ENCODE assay signal across 8 cellular contexts in genomic region chr2:176128172-176129012, GRCh38. TPM values are rescaled to one million over a fixed set of nuclear protein-coding genes. Genes with fewer than 3 reads are reported as not detected.
A peak's percentile ranks its signal among the peaks of the same experiment; 100 is the strongest.
DNase-seq lines count a peak whose midpoint lies in the region; ATAC-seq, FAIRE-seq and TF ChIP-seq lines count a peak whose summit lies in the region.

No MANE protein-coding gene starts in this region.

- H3K4ac ChIP-seq in H1 (replicated peaks; ENCODE audit: insufficient read length, low read depth, low read length) = no peak overlapping the region

- H3K79me1 ChIP-seq in H1 (ENCODE audit: low read depth, low read length) = no peaks in the 10 kb centered on the region

- TF ChIP-seq POLR2A in H1 (IDR thresholded peaks at IDR 0.05; ENCODE audit: control extremely low read depth in 1 of 2, low read depth in 2 of 2, low read length in 2 of 2) = no peak

- no peak overlapping the region for H3K14ac ChIP-seq in H1 (ENCODE audit: insufficient read length)

- H2BK120ac ChIP-seq in H1 (replicated peaks; ENCODE audit: low read depth, low read length) = no peak overlapping the region

- peak overlapping the region; percentile 42; the same call in 1 of the 2 replicates for H4K8ac ChIP-seq in H1 (ENCODE audit: extremely low read depth, insufficient read depth, low read length)

- H3K23me2 ChIP-seq in H1 (ENCODE audit: low read depth, low read length) = no peaks in the 10 kb centered on the region; the same call in 1 of the 2 replicates

- 6% methylated on average over 43 of the region's 51 CpGs; no CpG with 5 or more reads in 1 of the 2 experiments for WGBS in H1 (ENCODE audit: extremely low coverage in 1 of 2, insufficient coverage in 1 of 2, insufficient read length in 1 of 2, insufficient replicate concordance in 2 of 2, low coverage in 1 of 2, low lambda C conversion rate in 2 of 2, missing lambda C conversion rate in 1 of 2), 2 experiments
- WGBS in small intestine, 3 donors = 6 to 13% (median 10%) methylated on average over 47 to 51 of the region's 51 CpGs

- no peaks in the 10 kb centered on the region for H3K9me3 Mint-ChIP-seq in Caco-2 (ENCODE audit: unreplicated experiment)

- H3K56ac ChIP-seq in H1 (replicated peaks; ENCODE audit: insufficient read length, low read depth, low read length) = no peak overlapping the region

- H3K79me2 ChIP-seq in H1 (ENCODE audit: control insufficient read depth in 1 of 2, insufficient read depth in 2 of 2, low read length in 2 of 2) (no peaks in the 10 kb centered on the region), osteoblast (ENCODE audit: insufficient read depth, low read length) (no peaks in the 10 kb centered on the region)

- H3K9me3 ChIP-seq in Caco-2 (no peaks in the 10 kb centered on the region), H1 (ENCODE audit: insufficient read depth in 2 of 2, low read depth in 1 of 2, low read length in 1 of 2) (no peaks in the 10 kb centered on the region; a peak in 1 of 4 replicates), osteoblast (ENCODE audit: low read depth, low read length) (no peaks in the 10 kb centered on the region), small intestine (ENCODE audit: control insufficient read depth, low read depth) (no peaks in the 10 kb centered on the region)

- no peak for TF ChIP-seq CTCF in Caco-2 (IDR thresholded peaks at IDR 0.05; ENCODE audit: insufficient read depth in 1 of 2, low read depth in 1 of 2, low read length in 1 of 2, severe bottlenecking in 1 of 2, unreplicated experiment in 1 of 2)
- no peak for TF ChIP-seq CTCF in H1 (IDR thresholded peaks at IDR 0.05; ENCODE audit: control extremely low read depth in 1 of 3, insufficient read depth in 1 of 3, low read depth in 1 of 3, low read length in 3 of 3)
- TF ChIP-seq CTCF in osteoblast (IDR thresholded peaks at IDR 0.05; ENCODE audit: extremely low read depth, low read depth, low read length) = no peak

- H4K20me1 ChIP-seq in H1 (replicated peaks in 1 of 2; ENCODE audit: control insufficient read depth in 1 of 2, insufficient read depth in 2 of 2, low read length in 2 of 2) (peaks cover 18 to 30% of the 10 kb centered on the region in 2 experiments), osteoblast (ENCODE audit: insufficient read depth, low read length) (no peaks in the 10 kb centered on the region)

- H3K27me3 ChIP-seq in Caco-2 (replicated peaks; ENCODE audit: control insufficient read depth, insufficient read depth, low read length) = peaks cover 19% of the 10 kb centered on the region
- H3K27me3 ChIP-seq in H1 (replicated peaks in 1 of 4; ENCODE audit: control insufficient read depth in 3 of 4, extremely low read depth in 1 of 4, insufficient read depth in 3 of 4, low read length in 3 of 4) = peaks cover 94 to 100% (median 98%) of the 10 kb centered on the region in 4 experiments
- peaks cover 11% of the 10 kb centered on the region for H3K27me3 ChIP-seq in osteoblast (ENCODE audit: insufficient read depth, low read length)
- H3K27me3 ChIP-seq in small intestine (ENCODE audit: control insufficient read depth in 2 of 2, insufficient read depth in 2 of 2, low read length in 2 of 2) = peaks cover 7 to 39% of the 10 kb centered on the region in 2 donors

- H3K4me1 Mint-ChIP-seq in Caco-2 (ENCODE audit: low read depth, unreplicated experiment) = peaks cover 29% of the 10 kb centered on the region

- no peak overlapping the region for H3K9ac ChIP-seq in H1 (replicated peaks in 1 of 4; ENCODE audit: extremely low read depth in 1 of 4, low read depth in 3 of 4, low read length in 3 of 4)

- DNase-seq in Caco-2 (peak in 1 of 2 experiments; percentile 26), NCI-H2029 (lab: John Stamatoyannopoulos, UW) (peak; percentile 33), H1 (ENCODE audit: low read depth in 1 of 2, low spot score in 2 of 2) (peak in 1 of 2 experiments; percentile 47), osteoblast (ENCODE audit: insufficient read length, low spot score, missing footprints) (peak; percentile 88), small intestine (no peak), HTR-8/SVneo (ENCODE audit: insufficient read length, low spot score) (no peak)
- no peak for DNase-seq in stimulated activated CD4-positive, alpha-beta T cell treated with anti-CD3 and anti-CD28 coated beads, Interleukin-4, amount 100 ng/mL, for 4 hours

- no peak for TF ChIP-seq RAD21 in H1 (IDR thresholded peaks at IDR 0.05 in 1 of 2, conservative IDR thresholded peaks at IDR 0.05 in 1 of 2; ENCODE audit: low read depth in 2 of 2, low read length in 2 of 2)

- H4K5ac ChIP-seq in H1 (ENCODE audit: insufficient read length, low read depth, low read length) = no peak overlapping the region

- H2BK15ac ChIP-seq in H1 (ENCODE audit: low read length) = no peak overlapping the region

- intact Hi-C loops in Caco-2 (cut with micrococcal nuclease; ENCODE audit: unreplicated experiment) = loop anchor here (10.0 kb wide), 2 partner anchors 256 to 686 kb away; no protein-coding TSS in a partner anchor

- POLR2A ChIA-PET in Caco-2 (lab: Charles Lee) (no interaction called here), H1 (lab: Charles Lee; ENCODE audit: partially characterized antibody) (no interaction called here)

- H3K27ac ChIP-seq in H1 (ENCODE audit: low read depth, low read length) = no peak overlapping the region
- peak overlapping the region; percentile 58 for H3K27ac ChIP-seq in osteoblast (ENCODE audit: low read depth, low read length)
- H3K27ac ChIP-seq in small intestine (ENCODE audit: low read depth in 1 of 2, low read length in 1 of 2) = peak overlapping the region in 1 of 2 donors; percentile 17

- H3K36me3 Mint-ChIP-seq in Caco-2 (ENCODE audit: insufficient read depth, unreplicated experiment) = no peaks in the 10 kb centered on the region

- FAIRE-seq in H1 (lab: Jason Lieb, UNC) (no peak), small intestine (lab: Jason Lieb, UNC) (no peak), HTR-8/SVneo (lab: Jason Lieb, UNC) (no peak)

- H3K36me3 ChIP-seq in Caco-2 (ENCODE audit: control insufficient read depth, insufficient read depth, low read length) (no peaks in the 10 kb centered on the region), H1 (ENCODE audit: control insufficient read depth in 2 of 4, insufficient read depth in 4 of 4, low read length in 3 of 4) (peaks cover 0 to 14% (median 0%) of the 10 kb centered on the region in 4 experiments; a peak in 1 of 8 replicates), osteoblast (ENCODE audit: insufficient read depth, low read length) (peaks cover 5% of the 10 kb centered on the region), small intestine (ENCODE audit: control insufficient read depth in 2 of 2, insufficient read depth in 2 of 2, low read length in 2 of 2) (no peaks in the 10 kb centered on the region)

- no peak for ATAC-seq in HG02973 (IDR thresholded peaks at IDR 0.05; ENCODE audit: unreplicated experiment)

- no peak overlapping the region for H3K18ac ChIP-seq in H1 (ENCODE audit: extremely low read depth, low read length)

- H3K4me2 ChIP-seq in H1 (ENCODE audit: insufficient read depth in 1 of 2, low read depth in 2 of 2, low read length in 2 of 2) (peak overlapping the region; percentile 57 to 70), osteoblast (ENCODE audit: insufficient read depth, low read length) (peak overlapping the region; percentile 94)

- no peak for TF ChIP-seq EP300 in H1 (IDR thresholded peaks at IDR 0.05; ENCODE audit: borderline replicate concordance in 1 of 2, low read depth in 2 of 2, low read length in 2 of 2)

- peak overlapping the region; percentile 66 for H3K4me3 Mint-ChIP-seq in Caco-2 (ENCODE audit: unreplicated experiment)

- CTCF ChIA-PET in Caco-2 (lab: Charles Lee) = interaction anchor here (0.6 to 4.0 kb wide), 3 partner anchors 21 to 426 kb away, joined by 4 to 64 read pairs (median 5); no protein-coding TSS in a partner anchor
- CTCF ChIA-PET in H1 (lab: Charles Lee; ENCODE audit: partially characterized antibody) = interaction anchor here (0.6 to 6.2 kb wide), 27 partner anchors 7 to 1547 kb away, joined by 3 to 72 read pairs (median 5); partner anchors contain the start of gene HOXD10

- no TSS peak for BruUV-seq in Caco-2 (replicated peaks; lab: Mats Ljungman, UMichigan)

- peaks cover 67% of the 10 kb centered on the region for H3K27me3 Mint-ChIP-seq in Caco-2 (ENCODE audit: insufficient read depth, unreplicated experiment)

- peak overlapping the region; percentile 17; the same call in 1 of the 2 replicates for H2AK5ac ChIP-seq in H1 (ENCODE audit: low read depth, low read length)

- H2AFZ ChIP-seq in H1 (ENCODE audit: low read length) (no peak overlapping the region), osteoblast (ENCODE audit: low read length) (peak overlapping the region; percentile 90)

- H3K4me3 ChIP-seq in Caco-2 (ENCODE audit: low read depth, low read length) (no peak overlapping the region; the same call in 1 of the 2 replicates), H1 (ENCODE audit: extremely low read depth in 1 of 4, insufficient read depth in 2 of 4, low read depth in 3 of 4, low read length in 4 of 4) (peak overlapping the region in 1 of 4 experiments; percentile 24; a peak in 3 of 8 replicates), osteoblast (ENCODE audit: insufficient read depth, low read length) (peak overlapping the region; percentile 78), small intestine (ENCODE audit: low read depth in 1 of 2, low read length in 2 of 2) (no peak overlapping the region)

- no peak overlapping the region for H2BK5ac ChIP-seq in H1 (ENCODE audit: low read depth, low read length)

- peak overlapping the region; percentile 53; the same call in 1 of the 2 replicates for H2BK12ac ChIP-seq in H1 (ENCODE audit: low read depth, low read length)

- H3K27ac Mint-ChIP-seq in Caco-2 (ENCODE audit: unreplicated experiment) = no peak overlapping the region

- no peak overlapping the region; the same call in 1 of the 2 replicates for H2BK20ac ChIP-seq in H1 (ENCODE audit: low read length)

- H3K4me1 ChIP-seq in Caco-2 (peaks cover 26% of the 10 kb centered on the region), H1 (replicated peaks in 1 of 4; ENCODE audit: control insufficient read depth in 3 of 4, insufficient read depth in 4 of 4, low read length in 3 of 4) (peaks cover 0 to 11% (median 5%) of the 10 kb centered on the region in 4 experiments; a peak in 6 of 7 replicates), osteoblast (ENCODE audit: insufficient read depth, low read length) (peaks cover 20% of the 10 kb centered on the region), small intestine (ENCODE audit: control insufficient read depth in 2 of 2, insufficient read depth in 1 of 2, low read depth in 1 of 2, low read length in 1 of 2) (peaks cover 0 to 2% of the 10 kb centered on the region in 2 donors)

- H3K23ac ChIP-seq in H1 (ENCODE audit: insufficient read length) = no peak overlapping the region

- H4K91ac ChIP-seq in H1 (replicated peaks; ENCODE audit: insufficient read length, low read length) = no peak overlapping the region

RNA-seq across cellular contexts. Expression of gene HOXD8, which starts 1.1 kb away (rescaled TPM):
- total RNA-seq in Caco-2 (2022) = not detected in 2 replicates
- total RNA-seq in H1 (2021; fragmentation: NEBNext Ultra II Directional; extraction: Animal tissue kit (Norgen Biotek cat#: 25700)) = not detected in 2 replicates
- not detected in 2 replicates for polyA plus RNA-seq in H1 (2011; rRNA removed)
- polyA plus RNA-seq in H1 (2011; cell fraction: cytosol; rRNA removed) = not detected
- not detected for polyA plus RNA-seq in H1 (2011; cell fraction: nucleus; rRNA removed)
- polyA plus RNA-seq in H1 (2012, experiment 1 of 2) = not detected in 4 replicates
- not detected for polyA plus RNA-seq in H1 (2012, experiment 2 of 2)
- not detected for polyA plus RNA-seq in H1 (2013, experiment 1 of 2)
- polyA plus RNA-seq in H1 (2013, experiment 2 of 2) = not detected
- not detected in 2 replicates for polyA minus RNA-seq in H1 (2011; rRNA and poly(A)+ RNA removed)
- not detected for polyA minus RNA-seq in H1 (2011; cell fraction: cytosol; rRNA and poly(A)+ RNA removed)
- not detected for polyA minus RNA-seq in H1 (2011; cell fraction: nucleus; rRNA and poly(A)+ RNA removed)
- total RNA-seq in osteoblast = 3.3 and 5.6 TPM in 2 replicates
- 1 to 10 TPM in 2 of 3 donors, under 1 TPM in 1; 0.89 to 5.3 (median 1.9) TPM for polyA plus RNA-seq in small intestine

RNA-seq across cellular contexts. Expression of gene HOXD9, which starts 5.9 kb away (rescaled TPM):
- total RNA-seq in Caco-2 (2022) (not detected in 2 replicates), osteoblast (0.36 and 0.59 TPM in 2 replicates)
- not detected in 2 replicates for total RNA-seq in H1 (2021; fragmentation: NEBNext Ultra II Directional; extraction: Animal tissue kit (Norgen Biotek cat#: 25700))
- polyA plus RNA-seq in H1 (2011; rRNA removed) (not detected in 2 replicates), small intestine (1 to 10 TPM in 1 of 3 donors, under 1 TPM in 1, not detected in 1; 0.27 to 1.9 TPM)
- polyA plus RNA-seq in H1 (2011; cell fraction: cytosol; rRNA removed) = not detected
- not detected for polyA plus RNA-seq in H1 (2011; cell fraction: nucleus; rRNA removed)
- not detected in 4 replicates for polyA plus RNA-seq in H1 (2012, experiment 1 of 2)
- polyA plus RNA-seq in H1 (2012, experiment 2 of 2) = not detected
- polyA plus RNA-seq in H1 (2013, experiment 1 of 2) = not detected
- not detected for polyA plus RNA-seq in H1 (2013, experiment 2 of 2)
- polyA minus RNA-seq in H1 (2011; rRNA and poly(A)+ RNA removed) = not detected in 2 replicates
- not detected for polyA minus RNA-seq in H1 (2011; cell fraction: cytosol; rRNA and poly(A)+ RNA removed)
- polyA minus RNA-seq in H1 (2011; cell fraction: nucleus; rRNA and poly(A)+ RNA removed) = not detected

RNA-seq across cellular contexts. Expression of gene HOXD10, which starts 11.8 kb away (rescaled TPM):
- total RNA-seq in Caco-2 (2022) (not detected in 2 replicates), osteoblast (not detected in 2 replicates)
- not detected in 2 replicates for total RNA-seq in H1 (2021; fragmentation: NEBNext Ultra II Directional; extraction: Animal tissue kit (Norgen Biotek cat#: 25700))
- polyA plus RNA-seq in H1 (2011; rRNA removed) (not detected in 2 replicates), small intestine (under 1 TPM in 1 of 3 donors, not detected in 2; 0.09 TPM)
- not detected for polyA plus RNA-seq in H1 (2011; cell fraction: cytosol; rRNA removed)
- not detected for polyA plus RNA-seq in H1 (2011; cell fraction: nucleus; rRNA removed)
- not detected in 4 replicates for polyA plus RNA-seq in H1 (2012, experiment 1 of 2)
- not detected for polyA plus RNA-seq in H1 (2012, experiment 2 of 2)
- polyA plus RNA-seq in H1 (2013, experiment 1 of 2) = not detected
- polyA plus RNA-seq in H1 (2013, experiment 2 of 2) = not detected
- polyA minus RNA-seq in H1 (2011; rRNA and poly(A)+ RNA removed) = not detected in 2 replicates
- polyA minus RNA-seq in H1 (2011; cell fraction: cytosol; rRNA and poly(A)+ RNA removed) = not detected
- not detected for polyA minus RNA-seq in H1 (2011; cell fraction: nucleus; rRNA and poly(A)+ RNA removed)

RNA-seq across cellular contexts. Expression of gene HOXD11, which starts 21.3 kb away (rescaled TPM):
- not detected in 2 replicates for total RNA-seq in Caco-2 (2022)
- not detected in 2 replicates for total RNA-seq in H1 (2021; fragmentation: NEBNext Ultra II Directional; extraction: Animal tissue kit (Norgen Biotek cat#: 25700))
- not detected in 2 replicates for polyA plus RNA-seq in H1 (2011; rRNA removed)
- not detected for polyA plus RNA-seq in H1 (2011; cell fraction: cytosol; rRNA removed)
- not detected for polyA plus RNA-seq in H1 (2011; cell fraction: nucleus; rRNA removed)
- polyA plus RNA-seq in H1 (2012, experiment 1 of 2) = not detected in 4 replicates
- polyA plus RNA-seq in H1 (2012, experiment 2 of 2) = not detected
- not detected for polyA plus RNA-seq in H1 (2013, experiment 1 of 2)
- not detected for polyA plus RNA-seq in H1 (2013, experiment 2 of 2)
- polyA minus RNA-seq in H1 (2011; rRNA and poly(A)+ RNA removed) = not detected in 2 replicates
- not detected for polyA minus RNA-seq in H1 (2011; cell fraction: cytosol; rRNA and poly(A)+ RNA removed)
- polyA minus RNA-seq in H1 (2011; cell fraction: nucleus; rRNA and poly(A)+ RNA removed) = not detected
- not detected in 2 replicates for total RNA-seq in osteoblast
- not detected for polyA plus RNA-seq in small intestine

RNA-seq across cellular contexts. Expression of gene HOXD4, which starts 23.0 kb away (rescaled TPM):
- total RNA-seq in Caco-2 (2022) (1.00 and 1.2 TPM in 2 replicates), osteoblast (0.36 and 1.2 TPM in 2 replicates)
- total RNA-seq in H1 (2021; fragmentation: NEBNext Ultra II Directional; extraction: Animal tissue kit (Norgen Biotek cat#: 25700)) = not detected in 2 replicates
- polyA plus RNA-seq in H1 (2011; rRNA removed) (not detected in 2 replicates), small intestine (under 1 TPM in 1 of 3 donors, not detected in 2; 0.97 TPM)
- not detected for polyA plus RNA-seq in H1 (2011; cell fraction: cytosol; rRNA removed)
- polyA plus RNA-seq in H1 (2011; cell fraction: nucleus; rRNA removed) = not detected
- polyA plus RNA-seq in H1 (2012, experiment 1 of 2) = not detected in 4 replicates
- not detected for polyA plus RNA-seq in H1 (2012, experiment 2 of 2)
- not detected for polyA plus RNA-seq in H1 (2013, experiment 1 of 2)
- not detected for polyA plus RNA-seq in H1 (2013, experiment 2 of 2)
- polyA minus RNA-seq in H1 (2011; rRNA and poly(A)+ RNA removed) = not detected in 2 replicates
- polyA minus RNA-seq in H1 (2011; cell fraction: cytosol; rRNA and poly(A)+ RNA removed) = not detected
- polyA minus RNA-seq in H1 (2011; cell fraction: nucleus; rRNA and poly(A)+ RNA removed) = not detected

Comparison
In these comparisons a context has a peak if more than half of its experiments do, and no peak if none do; other contexts are left out.
1. DNase-seq: peak in NCI-H2029 (single experiment) and osteoblast (single experiment); none in small intestine (single experiment), HTR-8/SVneo (single experiment) and stimulated activated CD4-positive, alpha-beta T cell treated with anti-CD3 and anti-CD28 coated beads, Interleukin-4, amount 100 ng/mL, for 4 hours (0 of 2).